ENCODE assay signal across 9 cellular contexts in genomic region chr2:98087447-98088065, GRCh38. TPM values are rescaled to one million over a fixed set of nuclear protein-coding genes. Genes with fewer than 3 reads are reported as not detected.
DNase-seq lines count a peak whose midpoint lies in the region; FAIRE-seq and TF ChIP-seq lines count a peak whose summit lies in the region.
"Had no signal": no experiment of that assay in that cellular context is flagged by ENCODE, and none has a peak within 500 bp of the region (broad histone marks: within the 10 kb centered on the region; RNA-seq: fewer than 3 reads in every experiment).

No MANE protein-coding gene starts in this region.

- no peak overlapping the region for H3K27ac Mint-ChIP-seq in endodermal cell

- H3K27me3 ChIP-seq in DOHH2 (ENCODE audit: control insufficient read depth, low read length) (peaks cover 4% of the 10 kb centered on the region), NT2/D1 (ENCODE audit: insufficient read depth, insufficient read length) (peaks cover 43% of the 10 kb centered on the region), endodermal cell (ENCODE audit: control insufficient read depth, insufficient read depth, low read length, poor library complexity, severe bottlenecking) (peaks cover 27% of the 10 kb centered on the region), osteoblast (ENCODE audit: insufficient read depth, low read length) (peaks cover 57% of the 10 kb centered on the region)

- peak overlapping the region; percentile 66 for H2AFZ ChIP-seq in osteoblast (ENCODE audit: low read length)

- H3K27me3 Mint-ChIP-seq in endodermal cell (ENCODE audit: insufficient read depth), result peaks cover 41% of the 10 kb centered on the region

- H3K36me3 ChIP-seq in DOHH2 (ENCODE audit: control insufficient read depth, low read length) (no peaks in the 10 kb centered on the region), NT2/D1 (ENCODE audit: insufficient read depth, insufficient read length, low read length) (no peaks in the 10 kb centered on the region), endodermal cell (ENCODE audit: control insufficient read depth, insufficient read depth, low read length) (no peaks in the 10 kb centered on the region), osteoblast (ENCODE audit: insufficient read depth, low read length) (no peaks in the 10 kb centered on the region)

- peak overlapping the region; percentile 66 for H3K4me3 Mint-ChIP-seq in endodermal cell

- 0 out of 2 replicates have a peak, but pooled peaks cover 6% of the 10 kb centered on the region for H3F3A ChIP-seq in DOHH2 (ENCODE audit: control insufficient read depth, insufficient read depth)

- no peaks in the 10 kb centered on the region for H4K20me1 ChIP-seq in DOHH2 (ENCODE audit: control insufficient read depth, insufficient read depth, low read depth, low read length)
- no peaks in the 10 kb centered on the region for H4K20me1 ChIP-seq in osteoblast (ENCODE audit: insufficient read depth, low read length)

- peak overlapping the region; percentile 74 for H3K4me3 ChIP-seq in DOHH2 (ENCODE audit: low read length)
- H3K4me3 ChIP-seq in NT2/D1 (ENCODE audit: insufficient read length, low read depth), result peak overlapping the region; percentile 48
- H3K4me3 ChIP-seq in endodermal cell (ENCODE audit: low read length), result peak overlapping the region; percentile 85
- H3K4me3 ChIP-seq in osteoblast (ENCODE audit: insufficient read depth, low read length), result peak overlapping the region; percentile 69

- DNase-seq in NT2/D1 (ENCODE audit: low read depth, low spot score) (no peak), endodermal cell (no peak), osteoblast (ENCODE audit: insufficient read length, low spot score, missing footprints) (no peak), NCI-H187 treated with DMSO at 0.1 percent for 48 hours (lab: John Stamatoyannopoulos, UW) (no peak), H4 (ENCODE audit: low spot score) (no peak), urothelium cell line (ENCODE audit: low spot score) (no peak), SK-N-DZ (ENCODE audit: low spot score) (no peak)

- no peak overlapping the region for H3K27ac ChIP-seq in DOHH2 (ENCODE audit: low read depth, low read length)
- H3K27ac ChIP-seq in endodermal cell (ENCODE audit: low read depth, low read length), result no peak overlapping the region
- H3K27ac ChIP-seq in osteoblast (ENCODE audit: low read depth, low read length), result no peak overlapping the region

- H3K4me1 ChIP-seq in DOHH2 (ENCODE audit: control insufficient read depth, low read length) (peaks cover 65% of the 10 kb centered on the region), NT2/D1 (ENCODE audit: insufficient read depth, insufficient read length) (peaks cover 3% of the 10 kb centered on the region), endodermal cell (ENCODE audit: control insufficient read depth, insufficient read depth, low read length) (peaks cover 11% of the 10 kb centered on the region), osteoblast (ENCODE audit: insufficient read depth, low read length) (peaks cover 10% of the 10 kb centered on the region)

- peaks cover 25% of the 10 kb centered on the region for H3K4me1 Mint-ChIP-seq in endodermal cell

- 56 to 80% methylated on average over 6 to 13 of the region's 13 CpGs for WGBS in endodermal cell (ENCODE audit: insufficient coverage in 1 of 2, insufficient read length in 1 of 2), 2 experiments

- H3K9ac ChIP-seq in NT2/D1 (ENCODE audit: insufficient read length, low read depth), result no peak overlapping the region
- H3K9ac ChIP-seq in endodermal cell (ENCODE audit: extremely low read depth, low read length, poor library complexity, severe bottlenecking), result peak overlapping the region; percentile 67

- no peaks in the 10 kb centered on the region for H3K9me3 Mint-ChIP-seq in endodermal cell

- H3K9me3 ChIP-seq in DOHH2 (ENCODE audit: control insufficient read depth, insufficient read depth, low read length) (no peaks in the 10 kb centered on the region), NT2/D1 (ENCODE audit: insufficient read depth, low read length) (no peaks in the 10 kb centered on the region), endodermal cell (ENCODE audit: control insufficient read depth, low read length) (no peaks in the 10 kb centered on the region), osteoblast (ENCODE audit: low read depth, low read length) (no peaks in the 10 kb centered on the region)

- H3K79me2 ChIP-seq in DOHH2 (ENCODE audit: control insufficient read depth, low read length) (no peaks in the 10 kb centered on the region), osteoblast (ENCODE audit: insufficient read depth, low read length) (no peaks in the 10 kb centered on the region)

- H3K9me2 ChIP-seq in DOHH2 (replicated peaks; ENCODE audit: control insufficient read depth, low read length), result no peaks in the 10 kb centered on the region

- H3K36me3 Mint-ChIP-seq in endodermal cell (ENCODE audit: low read depth), result no peaks in the 10 kb centered on the region

- TF ChIP-seq CTCF in DOHH2 (IDR thresholded peaks at IDR 0.05; ENCODE audit: low read depth, low read length, poor library complexity, severe bottlenecking), result no peak
- TF ChIP-seq CTCF in endodermal cell (conservative IDR thresholded peaks at IDR 0.05), result no peak
- no peak for TF ChIP-seq CTCF in osteoblast (IDR thresholded peaks at IDR 0.05; ENCODE audit: extremely low read depth, low read depth, low read length)

- H3K4me2 ChIP-seq in DOHH2 (ENCODE audit: low read length), result peak overlapping the region; percentile 78
- peak overlapping the region; percentile 85 for H3K4me2 ChIP-seq in osteoblast (ENCODE audit: insufficient read depth, low read length)

- no peak for FAIRE-seq in urothelium cell line (lab: Jason Lieb, UNC)

RNA-seq across cellular contexts. Expression of gene VWA3B, which starts 0.6 kb away (rescaled TPM):
- total RNA-seq in endodermal cell (under 1 TPM; 0.38 to 0.64 TPM), osteoblast (0.59 TPM in 1 of 2 replicates, not detected in the other)
- not detected for polyA plus RNA-seq in endodermal cell (2013, experiment 1 of 2)
- polyA plus RNA-seq in endodermal cell (2013, experiment 2 of 2), result 0.87 TPM
- total RNA-seq in H4 (2014; rRNA removed; shearing (Covaris generic)), result not detected in 2 replicates
- not detected in 2 replicates for polyA plus RNA-seq in SK-N-DZ (2014; cell fraction: cytosol; rRNA removed)
- polyA plus RNA-seq in SK-N-DZ (2014; cell fraction: nucleus; rRNA removed), result not detected in 2 replicates
- total RNA-seq: dermis microvascular lymphatic vessel endothelial cell had no signal
